8 cellular contexts compared by ENCODE assay signal in genomic region chr14:90518941-90519256, GRCh38.
A peak's percentile ranks its signal among the peaks of the same experiment; 100 is the strongest.
DNase-seq lines count a peak whose midpoint lies in the region; ATAC-seq and TF ChIP-seq lines count a peak whose summit lies in the region.

No MANE protein-coding gene starts in this region.

- H3K4me3 ChIP-seq in BE2C (ENCODE audit: low read depth, low read length) = no peak overlapping the region
- no peak overlapping the region for H3K4me3 ChIP-seq in HFF-Myc (replicated peaks; ENCODE audit: low read depth, low read length)
- no peak overlapping the region for H3K4me3 ChIP-seq in spleen

- no peaks in the 10 kb centered on the region for H3K27me3 Mint-ChIP-seq in activated CD4-positive, alpha-beta T cell treated with anti-CD3 and anti-CD28 coated beads, Interleukin-2, amount 10 ng/mL, durations not matched to agents 7 days and 5 days

- no peak for DNase-seq in BE2C
- DNase-seq in HFF-Myc (ENCODE audit: extremely low read depth, low read depth) = no peak
- DNase-seq in activated CD4-positive, alpha-beta T cell treated with anti-CD3 and anti-CD28 coated beads, Interleukin-2, amount 10 ng/mL, durations not matched to agents 7 days and 5 days = peak; percentile 58
- DNase-seq in erythroblast (lab: John Stamatoyannopoulos, UW) = peak; percentile 47 to 66
- peak; percentile 76 for DNase-seq in spleen
- no peak for DNase-seq in DMS153 (lab: John Stamatoyannopoulos, UW)
- no peak for DNase-seq in NCI-H1417 treated with DMSO at 0.1 percent for 48 hours (lab: John Stamatoyannopoulos, UW)

- H3K9me3 ChIP-seq in BE2C (no peaks in the 10 kb centered on the region), spleen (no peaks in the 10 kb centered on the region)

- peak overlapping the region in 3 of 8 donors; percentile 36 to 38 (median 37) for H3K27ac ChIP-seq in spleen

- no peaks in the 10 kb centered on the region for H3K9me3 Mint-ChIP-seq in activated CD4-positive, alpha-beta T cell treated with anti-CD3 and anti-CD28 coated beads, Interleukin-2, amount 10 ng/mL, durations not matched to agents 7 days and 5 days

- ATAC-seq in HG03457 (IDR thresholded peaks at IDR 0.05; ENCODE audit: unreplicated experiment) = no peak

- intact Hi-C loops in spleen (cut with DNase I; ENCODE audit: low total_unique reads) = no loop called here

- H3K27me3 ChIP-seq in BE2C (no peaks in the 10 kb centered on the region), spleen (replicated peaks in 1 of 7) (peaks cover 0 to 17% (median 0%) of the 10 kb centered on the region in 7 donors)

- POLR2A ChIA-PET in activated CD4-positive, alpha-beta T cell treated with anti-CD3 and anti-CD28 coated beads, Interleukin-2, amount 10 ng/mL, durations not matched to agents 7 days and 5 days (lab: Charles Lee) = no interaction called here

- H3K36me3 ChIP-seq in BE2C = no peaks in the 10 kb centered on the region
- no peaks in the 10 kb centered on the region for H3K36me3 ChIP-seq in spleen

- 52 to 76% (median 60%) methylated on average over 5 of the region's 5 CpGs for WGBS in spleen, 5 donors

- no peak overlapping the region for H3K27ac Mint-ChIP-seq in activated CD4-positive, alpha-beta T cell treated with anti-CD3 and anti-CD28 coated beads, Interleukin-2, amount 10 ng/mL, durations not matched to agents 7 days and 5 days

- H3K4me1 Mint-ChIP-seq in activated CD4-positive, alpha-beta T cell treated with anti-CD3 and anti-CD28 coated beads, Interleukin-2, amount 10 ng/mL, durations not matched to agents 7 days and 5 days = no peaks in the 10 kb centered on the region

- CTCF ChIA-PET in activated CD4-positive, alpha-beta T cell treated with anti-CD3 and anti-CD28 coated beads, Interleukin-2, amount 10 ng/mL, durations not matched to agents 7 days and 5 days (lab: Charles Lee) = no interaction called here

- no peak overlapping the region for H3K4me3 Mint-ChIP-seq in activated CD4-positive, alpha-beta T cell treated with anti-CD3 and anti-CD28 coated beads, Interleukin-2, amount 10 ng/mL, durations not matched to agents 7 days and 5 days

- no peak for TF ChIP-seq POLR2A in erythroblast (IDR thresholded peaks at IDR 0.05; ENCODE audit: low read length)
- no peak for TF ChIP-seq POLR2A in spleen (IDR thresholded peaks at IDR 0.05)

- TF ChIP-seq CTCF in BE2C (IDR thresholded peaks at IDR 0.05; ENCODE audit: low read depth, low read length) (peak; percentile 55), HFF-Myc (IDR thresholded peaks at IDR 0.05; ENCODE audit: low read depth, low read length, missing control alignments) (peak; percentile 51), spleen (IDR thresholded peaks at IDR 0.05 in 8 of 11, conservative IDR thresholded peaks at IDR 0.05 in 3 of 11) (peak; percentile 33 to 72 (median 56))

- H3K36me3 Mint-ChIP-seq in activated CD4-positive, alpha-beta T cell treated with anti-CD3 and anti-CD28 coated beads, Interleukin-2, amount 10 ng/mL, durations not matched to agents 7 days and 5 days (ENCODE audit: low read depth) = no peaks in the 10 kb centered on the region

- H3K4me1 ChIP-seq in BE2C (peaks cover 18% of the 10 kb centered on the region), spleen (peaks cover 0 to 57% (median 14%) of the 10 kb centered on the region in 6 donors)

Comparison
In these comparisons a context has a peak if more than half of its experiments do, and no peak if none do; other contexts are left out.
1. DNase-seq: peak in activated CD4-positive, alpha-beta T cell treated with anti-CD3 and anti-CD28 coated beads, Interleukin-2, amount 10 ng/mL, durations not matched to agents 7 days and 5 days (single experiment), erythroblast (2 of 2) and spleen (single experiment); none in BE2C (single experiment), HFF-Myc (single experiment), DMS153 (single experiment) and NCI-H1417 treated with DMSO at 0.1 percent for 48 hours (single experiment).
2. Peak in every context shown above with its lines, with median percentiles within 50 percentile points of each other: CTCF ChIP-seq.